Comparison of ENCODE assay signal across 2 cellular contexts in genomic region chr4:8607603-8608481, GRCh38.
TF ChIP-seq lines count a peak whose summit lies in the region.

No MANE protein-coding gene starts in this region.

TF ChIP-seq in SK-N-SH, 30 proteins besides CTCF, POLR2A, EP300 and RAD21:
- TF ChIP-seq ELF1 (IDR thresholded peaks at IDR 0.05) = no peak
- no peak for TF ChIP-seq REST (IDR thresholded peaks at IDR 0.05; ENCODE audit: low read depth, low read length)
- no peak for TF ChIP-seq SIN3A (IDR thresholded peaks at IDR 0.05; ENCODE audit: borderline replicate concordance, low read depth, low read length)
- TF ChIP-seq RFX5 (IDR thresholded peaks at IDR 0.05; ENCODE audit: low read length) = no peak
- peak; percentile 71 for TF ChIP-seq SMC3 (IDR thresholded peaks at IDR 0.05; ENCODE audit: low read depth, low read length)
- TF ChIP-seq CHD2 (IDR thresholded peaks at IDR 0.05; ENCODE audit: low read length, partially characterized antibody) = no peak
TF ChIP-seq in SK-N-SH: peak in this region for 1.

TF ChIP-seq in GM12878, 131 proteins besides CTCF, POLR2A, EP300 and RAD21:
- TF ChIP-seq BHLHE40 (IDR thresholded peaks at IDR 0.05; ENCODE audit: borderline replicate concordance in 1 of 2, low read depth in 2 of 2, low read length in 1 of 2) = peak in 1 of 2 experiments; percentile 64; a peak in 2 of 4 replicates
- TF ChIP-seq MYC (IDR thresholded peaks at IDR 0.05; ENCODE audit: insufficient read depth, insufficient read length, insufficient replicate concordance, low read length, severe bottlenecking) = no peak
- TF ChIP-seq SMC3 (IDR thresholded peaks at IDR 0.05; ENCODE audit: borderline replicate concordance, low read length) = peak; percentile 72
